12 cellular contexts compared by ENCODE assay signal in genomic region chr14:21066882-21067502, GRCh38. TPM values are rescaled to one million over a fixed set of nuclear protein-coding genes. Genes with fewer than 3 reads are reported as not detected.
DNase-seq lines count a peak whose midpoint lies in the region; ATAC-seq and TF ChIP-seq lines count a peak whose summit lies in the region.
"Had no signal": no experiment of that assay in that cellular context is flagged by ENCODE, and none has a peak within 500 bp of the region (broad histone marks: within the 10 kb centered on the region; RNA-seq: fewer than 3 reads in every experiment).

No MANE protein-coding gene starts in this region.

- H3K79me2 ChIP-seq in OCI-LY1 (ENCODE audit: insufficient read depth, low read length): no peaks in the 10 kb centered on the region

- no peak overlapping the region for H3K27ac ChIP-seq in CD4-positive, CD25-positive, alpha-beta regulatory T cell (ENCODE audit: insufficient read depth, low read length, poor library complexity, severe bottlenecking)
- H3K27ac ChIP-seq in OCI-LY1 (ENCODE audit: low read depth, low read length, poor library complexity, severe bottlenecking): no peak overlapping the region
- no peak overlapping the region for H3K27ac ChIP-seq in upper lobe of right lung
- no peak overlapping the region for H3K27ac ChIP-seq in gastrocnemius medialis

- H3K9me3 ChIP-seq in CD4-positive, CD25-positive, alpha-beta regulatory T cell (ENCODE audit: control insufficient read depth in 2 of 2, low read length in 2 of 2): no peaks in the 10 kb centered on the region
- no peaks in the 10 kb centered on the region for H3K9me3 ChIP-seq in OCI-LY1 (ENCODE audit: low read length)
- no peaks in the 10 kb centered on the region for H3K9me3 ChIP-seq in upper lobe of right lung
- no peaks in the 10 kb centered on the region for H3K9me3 ChIP-seq in gastrocnemius medialis

- in situ Hi-C loops in gastrocnemius medialis (cut with MboI; ENCODE audit: low sequenced_read_pairs in 4 of 4): loop anchor here in 2 of 4 donors (5.0 to 25.0 kb wide), 3 partner anchors 35 to 380 kb away; partner anchors contain the start of genes ANG (in 1 of the 2), RNASE4 (in 1 of the 2) and TMEM253 (in 1 of the 2)

- H3K4me1 ChIP-seq in CD4-positive, CD25-positive, alpha-beta regulatory T cell (ENCODE audit: control insufficient read depth, insufficient read depth, low read length, poor library complexity, severe bottlenecking): peaks cover 34% of the 10 kb centered on the region
- H3K4me1 ChIP-seq in OCI-LY1 (ENCODE audit: insufficient read depth, low read length, severe bottlenecking): peaks cover 22% of the 10 kb centered on the region
- peaks cover 24% of the 10 kb centered on the region for H3K4me1 ChIP-seq in upper lobe of right lung
- peaks cover 13 to 28% of the 10 kb centered on the region in 2 donors for H3K4me1 ChIP-seq in gastrocnemius medialis

- no peaks in the 10 kb centered on the region for H3F3A ChIP-seq in OCI-LY1 (ENCODE audit: insufficient read depth, low read length)

- H3K9me3 Mint-ChIP-seq in CD4-positive, CD25-positive, alpha-beta regulatory T cell: peaks cover 0 to 2% (median 0%) of the 10 kb centered on the region in 7 donors

- no peak overlapping the region for H3K27ac Mint-ChIP-seq in CD4-positive, CD25-positive, alpha-beta regulatory T cell

- DNase-seq in CD4-positive, CD25-positive, alpha-beta regulatory T cell: peak in 2 of 3 donors; percentile 18 to 19
- peak; percentile 39 for DNase-seq in GM20000 (ENCODE audit: low spot score)
- no peak for DNase-seq in fibroblast of the aortic adventitia (ENCODE audit: low read depth)
- no peak for DNase-seq in GM19240 (ENCODE audit: insufficient read length, low spot score)
- no peak for DNase-seq in upper lobe of right lung
- no peak for DNase-seq in gastrocnemius medialis
- DNase-seq: activated naive CD4-positive, alpha-beta T cell treated with Interleukin-2 at 50 U/mL for 16 hours; glutamatergic neuron; posterior cingulate gyrus had no signal

- no peak for TF ChIP-seq CTCF in GM20000 (IDR thresholded peaks at IDR 0.05; ENCODE audit: extremely low read depth, missing control alignments)
- TF ChIP-seq CTCF in OCI-LY1 (IDR thresholded peaks at IDR 0.05; ENCODE audit: low read length): peak; percentile 36; the same call in 1 of the 2 replicates
- peak; percentile 37 for TF ChIP-seq CTCF in fibroblast of the aortic adventitia (IDR thresholded peaks at IDR 0.05; ENCODE audit: insufficient read depth, low read length)
- no peak for TF ChIP-seq CTCF in upper lobe of right lung (IDR thresholded peaks at IDR 0.05)
- TF ChIP-seq CTCF in gastrocnemius medialis (IDR thresholded peaks at IDR 0.05 in 4 of 5, conservative IDR thresholded peaks at IDR 0.05 in 1 of 5): no peak

- no peak overlapping the region for H3K4me3 Mint-ChIP-seq in CD4-positive, CD25-positive, alpha-beta regulatory T cell

- H2AFZ ChIP-seq in OCI-LY1 (ENCODE audit: low read length): no peak overlapping the region

- no peak overlapping the region for H3K9ac ChIP-seq in OCI-LY1 (ENCODE audit: low read length)

- no peak for TF ChIP-seq POLR2A in gastrocnemius medialis (IDR thresholded peaks at IDR 0.05)

- no peak overlapping the region for H3K4me2 ChIP-seq in OCI-LY1 (ENCODE audit: low read length)

- peaks cover 86% of the 10 kb centered on the region for H3K27me3 Mint-ChIP-seq in CD4-positive, CD25-positive, alpha-beta regulatory T cell

- no peaks in the 10 kb centered on the region for H3K36me3 ChIP-seq in CD4-positive, CD25-positive, alpha-beta regulatory T cell (ENCODE audit: control insufficient read depth, insufficient read depth, low read length)
- H3K36me3 ChIP-seq in OCI-LY1 (ENCODE audit: insufficient read depth, low read length): no peaks in the 10 kb centered on the region
- no peaks in the 10 kb centered on the region for H3K36me3 ChIP-seq in upper lobe of right lung
- no peaks in the 10 kb centered on the region for H3K36me3 ChIP-seq in gastrocnemius medialis

- H3K36me3 Mint-ChIP-seq in CD4-positive, CD25-positive, alpha-beta regulatory T cell: no peaks in the 10 kb centered on the region

- H3K4me3 ChIP-seq in CD4-positive, CD25-positive, alpha-beta regulatory T cell (ENCODE audit: low read depth, low read length): no peak overlapping the region
- H3K4me3 ChIP-seq in OCI-LY1 (ENCODE audit: low read depth, low read length, poor library complexity, severe bottlenecking) (no peak overlapping the region), fibroblast of the aortic adventitia (ENCODE audit: low read depth, low read length) (no peak overlapping the region), upper lobe of right lung (no peak overlapping the region), gastrocnemius medialis (no peak overlapping the region)

- H3K4me1 Mint-ChIP-seq in CD4-positive, CD25-positive, alpha-beta regulatory T cell: peaks cover 0 to 36% (median 19%) of the 10 kb centered on the region in 4 donors

- H3K9me2 ChIP-seq in OCI-LY1 (ENCODE audit: low read depth, low read length): no peaks in the 10 kb centered on the region

- H3K27me3 ChIP-seq in CD4-positive, CD25-positive, alpha-beta regulatory T cell (ENCODE audit: control insufficient read depth, insufficient read depth, low read length): peaks cover 31% of the 10 kb centered on the region
- H3K27me3 ChIP-seq in OCI-LY1 (ENCODE audit: insufficient read depth, low read length) (peaks cover 10% of the 10 kb centered on the region), upper lobe of right lung (no peaks in the 10 kb centered on the region), gastrocnemius medialis (no peaks in the 10 kb centered on the region)

- H4K20me1 ChIP-seq in OCI-LY1 (ENCODE audit: insufficient read depth, low read length): no peaks in the 10 kb centered on the region

- intact Hi-C loops in upper lobe of right lung (cut with DNase I): no loop called here
- intact Hi-C loops in gastrocnemius medialis (cut with DNase I; ENCODE audit: low total_unique reads): no loop called here

- no peak for ATAC-seq in CD4-positive, CD25-positive, alpha-beta regulatory T cell (ENCODE audit: low read depth in 2 of 2)
- ATAC-seq in HG02759 (IDR thresholded peaks at IDR 0.05; ENCODE audit: unreplicated experiment) (no peak), upper lobe of right lung (no peak), gastrocnemius medialis (no peak)
- ATAC-seq: Right ventricle myocardium inferior had no signal

RNA-seq across cellular contexts. Expression of gene ARHGEF40, which starts 3.1 kb away (rescaled TPM):
- total RNA-seq in CD4-positive, CD25-positive, alpha-beta regulatory T cell: 7.4 TPM
- under 1 TPM in 2 of 4 donors, not detected in 2; 0.07 to 0.64 TPM for polyA plus RNA-seq in CD4-positive, CD25-positive, alpha-beta regulatory T cell
- total RNA-seq in fibroblast of the aortic adventitia (ENCODE audit: low replicate concordance) (47.4 and 71.9 TPM in 2 replicates), upper lobe of right lung (39.2 TPM), gastrocnemius medialis (10 to 100 TPM; 10.4 to 15.7 (median 12.9) TPM)

RNA-seq across cellular contexts. Expression of gene RNASE8, which starts 9.4 kb away (rescaled TPM):
- not detected for total RNA-seq in CD4-positive, CD25-positive, alpha-beta regulatory T cell
- not detected for polyA plus RNA-seq in CD4-positive, CD25-positive, alpha-beta regulatory T cell
- total RNA-seq in fibroblast of the aortic adventitia (ENCODE audit: low replicate concordance) (not detected in 2 replicates), upper lobe of right lung (not detected), gastrocnemius medialis (not detected)
- total RNA-seq: Right ventricle myocardium inferior had no signal

RNA-seq across cellular contexts. Expression of gene RNASE7, which starts 24.8 kb away (rescaled TPM):
- total RNA-seq in CD4-positive, CD25-positive, alpha-beta regulatory T cell: not detected
- not detected for polyA plus RNA-seq in CD4-positive, CD25-positive, alpha-beta regulatory T cell
- total RNA-seq in fibroblast of the aortic adventitia (ENCODE audit: low replicate concordance): not detected in 2 replicates
- not detected for total RNA-seq in upper lobe of right lung
- under 1 TPM in 1 of 4 donors, not detected in 3; 0.55 TPM for total RNA-seq in gastrocnemius medialis
- total RNA-seq: Right ventricle myocardium inferior had no signal

RNA-seq across cellular contexts. Expression of gene ZNF219, which starts 31.5 kb away (rescaled TPM):
- 5.0 TPM for total RNA-seq in CD4-positive, CD25-positive, alpha-beta regulatory T cell
- polyA plus RNA-seq in CD4-positive, CD25-positive, alpha-beta regulatory T cell: 1 to 10 TPM; 1.1 to 1.9 (median 1.3) TPM
- total RNA-seq in fibroblast of the aortic adventitia (ENCODE audit: low replicate concordance) (5.9 and 22.4 TPM in 2 replicates), upper lobe of right lung (52.8 TPM), gastrocnemius medialis (10 to 100 TPM; 25.9 to 48.9 (median 43.9) TPM)

RNA-seq across cellular contexts. Expression of gene RNASE13, which starts 32.4 kb away (rescaled TPM):
- total RNA-seq in CD4-positive, CD25-positive, alpha-beta regulatory T cell: not detected
- polyA plus RNA-seq in CD4-positive, CD25-positive, alpha-beta regulatory T cell: not detected
- total RNA-seq in fibroblast of the aortic adventitia (ENCODE audit: low replicate concordance) (not detected in 2 replicates), upper lobe of right lung (not detected), gastrocnemius medialis (not detected)
- total RNA-seq: Right ventricle myocardium inferior had no signal

Comparison
In these comparisons a context has a peak if more than half of its experiments do, and no peak if none do; other contexts are left out.
1. DNase-seq: peak in CD4-positive, CD25-positive, alpha-beta regulatory T cell (2 of 3) and GM20000 (single experiment); none in fibroblast of the aortic adventitia (single experiment), GM19240 (single experiment), upper lobe of right lung (single experiment) and gastrocnemius medialis (0 of 2).
2. CTCF ChIP-seq: peak in OCI-LY1 (single experiment) and fibroblast of the aortic adventitia (single experiment); none in GM20000 (single experiment), upper lobe of right lung (single experiment) and gastrocnemius medialis (0 of 5).